8 cellular contexts compared by ENCODE assay signal in genomic region chr9:127244609-127245601, GRCh38. TPM values are rescaled to one million over a fixed set of nuclear protein-coding genes. Genes with fewer than 3 reads are reported as not detected.
A peak's percentile ranks its signal among the peaks of the same experiment; 100 is the strongest.
DNase-seq lines count a peak whose midpoint lies in the region; ATAC-seq and TF ChIP-seq lines count a peak whose summit lies in the region.

No MANE protein-coding gene starts in this region.

- peaks cover 2% of the 10 kb centered on the region for H3K79me2 ChIP-seq in smooth muscle cell (ENCODE audit: low read depth)

- H4K20me1 ChIP-seq in smooth muscle cell (ENCODE audit: low read depth), result no peaks in the 10 kb centered on the region

- ATAC-seq in GM18909 (IDR thresholded peaks at IDR 0.05; ENCODE audit: poor library complexity, unreplicated experiment), result peak; percentile 100
- ATAC-seq in HG03159 (IDR thresholded peaks at IDR 0.05; ENCODE audit: unreplicated experiment), result peak; percentile 100
- peak; percentile 99 for ATAC-seq in WTC11

- H3K27ac Mint-ChIP-seq in WTC11, result peak overlapping the region; percentile 96
- peak overlapping the region; percentile 63 to 86 (median 74) for H3K27ac Mint-ChIP-seq in immature natural killer cell

- H3K9me3 ChIP-seq in AG04450 (ENCODE audit: control insufficient read depth, insufficient read depth, low read length), result no peaks in the 10 kb centered on the region
- H3K9me3 ChIP-seq in smooth muscle cell (replicated peaks; ENCODE audit: low read depth), result no peaks in the 10 kb centered on the region

- peak overlapping the region; percentile 97 for H2AFZ ChIP-seq in smooth muscle cell (ENCODE audit: low read depth)

- H3K36me3 Mint-ChIP-seq in WTC11, result peaks cover 3% of the 10 kb centered on the region
- H3K36me3 Mint-ChIP-seq in immature natural killer cell, result peaks cover 0 to 4% (median 0%) of the 10 kb centered on the region in 3 donors

- CTCF ChIA-PET in AG04450 (lab: Charles Lee) (interaction anchor here (0.6 to 1.2 kb wide), 3 partner anchors 115 to 1992 kb away, joined by 3 to 12 read pairs (median 3); no protein-coding TSS in a partner anchor), WTC11 (lab: Charles Lee) (interaction anchor here (1.6 to 1.9 kb wide), 3 partner anchors 20 to 152 kb away, joined by 7 to 21 read pairs (median 9); partner anchors contain the start of gene SLC2A8)

- H3K4me3 ChIP-seq in AG04450 (ENCODE audit: low read depth, low read length) (peak overlapping the region; percentile 86), cardiac fibroblast (replicated peaks in 1 of 2; ENCODE audit: low read depth in 2 of 2, low read length in 2 of 2) (peak overlapping the region; percentile 63 to 71), smooth muscle cell (peak overlapping the region; percentile 69)

- WGBS in smooth muscle cell (ENCODE audit: low lambda C conversion rate), result 14% methylated on average over 52 of the region's 53 CpGs

- no peaks in the 10 kb centered on the region for H3K36me3 ChIP-seq in smooth muscle cell (ENCODE audit: low read depth)

- H3K27me3 ChIP-seq in AG04450 (ENCODE audit: control insufficient read depth, insufficient read depth, low read length) (no peaks in the 10 kb centered on the region), smooth muscle cell (ENCODE audit: low read depth) (no peaks in the 10 kb centered on the region)

- TF ChIP-seq CTCF in AG04450 (IDR thresholded peaks at IDR 0.05; ENCODE audit: low read depth, low read length) (no peak), WTC11 (IDR thresholded peaks at IDR 0.05) (no peak), cardiac fibroblast (IDR thresholded peaks at IDR 0.05; ENCODE audit: low read depth, low read length) (no peak), smooth muscle cell (IDR thresholded peaks at IDR 0.05; ENCODE audit: borderline replicate concordance, insufficient read depth, poor library complexity, severe bottlenecking) (no peak)

- H3F3A ChIP-seq in smooth muscle cell (ENCODE audit: low read depth), result no peaks in the 10 kb centered on the region

- H3K27ac ChIP-seq in AG04450 (ENCODE audit: low read depth, low read length), result no peak overlapping the region
- H3K27ac ChIP-seq in smooth muscle cell (ENCODE audit: low read depth), result no peak overlapping the region

- POLR2A ChIA-PET in AG04450 (lab: Yijun Ruan, JAX) (interaction anchor here (0.6 to 1.5 kb wide), 4 partner anchors 10 to 21 kb away, joined by 3 to 7 read pairs (median 4); no protein-coding TSS in a partner anchor), WTC11 (lab: Charles Lee) (interaction anchor here (1.0 to 1.4 kb wide), 3 partner anchors 8 to 21 kb away, joined by 3 to 15 read pairs (median 6); no protein-coding TSS in a partner anchor)

- no peaks in the 10 kb centered on the region for H3K4me1 ChIP-seq in smooth muscle cell (ENCODE audit: low read depth)

- H3K4me3 Mint-ChIP-seq in WTC11, result peak overlapping the region; percentile 87
- peak overlapping the region; percentile 85 to 92 (median 90) for H3K4me3 Mint-ChIP-seq in immature natural killer cell

- H3K9me3 Mint-ChIP-seq in WTC11 (no peaks in the 10 kb centered on the region), immature natural killer cell (no peaks in the 10 kb centered on the region)

- H3K27me3 Mint-ChIP-seq in WTC11 (ENCODE audit: low read depth) (no peaks in the 10 kb centered on the region), immature natural killer cell (ENCODE audit: low read depth in 3 of 3) (peaks cover 0 to 9% (median 1%) of the 10 kb centered on the region in 3 donors)

- H3K4me1 Mint-ChIP-seq in WTC11, result peaks cover 52% of the 10 kb centered on the region
- H3K4me1 Mint-ChIP-seq in immature natural killer cell, result peaks cover 12 to 19% of the 10 kb centered on the region in 2 donors

- DNase-seq in AG04450 (ENCODE audit: low read depth, low spot score) (peak; percentile 78), NCI-H226 (peak; percentile 95), WTC11 (ENCODE audit: low spot score) (peak; percentile 99), cardiac fibroblast (ENCODE audit: low read depth in 2 of 2) (peak; percentile 92 to 93), immature natural killer cell (peak; percentile 87 to 90 (median 87)), smooth muscle cell (lab: John Stamatoyannopoulos, UW; ENCODE audit: unreplicated experiment) (peak; percentile 75)

- H3K4me2 ChIP-seq in smooth muscle cell, result peak overlapping the region; percentile 85

- peak overlapping the region; percentile 71 for H3K9ac ChIP-seq in smooth muscle cell (ENCODE audit: low read depth)

TF ChIP-seq in WTC11, 78 proteins besides CTCF, POLR2A, EP300 and RAD21 (continues in another document):
- TF ChIP-seq E2F1 (CRISPR knock-in tag; IDR thresholded peaks at IDR 0.05) (no peak), HMGXB4 (CRISPR knock-in tag; IDR thresholded peaks at IDR 0.05) (no peak), USF1 (CRISPR knock-in tag; IDR thresholded peaks at IDR 0.05) (no peak), ZNF121 (CRISPR knock-in tag; IDR thresholded peaks at IDR 0.05) (no peak), ZSCAN18 (CRISPR knock-in tag; IDR thresholded peaks at IDR 0.05) (no peak), NR3C1 (CRISPR knock-in tag; conservative IDR thresholded peaks at IDR 0.05; ENCODE audit: low read depth) (no peak), ATF1 (CRISPR knock-in tag; IDR thresholded peaks at IDR 0.05) (no peak), ZBTB21 (CRISPR knock-in tag; IDR thresholded peaks at IDR 0.05; ENCODE audit: borderline replicate concordance) (no peak), FOXK1 (CRISPR knock-in tag; IDR thresholded peaks at IDR 0.05) (0 out of 2 replicates have a peak, but pooled peaks have one; percentile 37), MAX (CRISPR knock-in tag; IDR thresholded peaks at IDR 0.05) (peak; percentile 54; the same call in 1 of the 2 replicates), RORB (CRISPR knock-in tag; IDR thresholded peaks at IDR 0.05) (no peak), SP1 (CRISPR knock-in tag; conservative IDR thresholded peaks at IDR 0.05) (peak; percentile 89), ERG (CRISPR knock-in tag; IDR thresholded peaks at IDR 0.05) (peak; percentile 54; the same call in 1 of the 2 replicates), MXD4 (CRISPR knock-in tag; IDR thresholded peaks at IDR 0.05; ENCODE audit: borderline replicate concordance) (no peak)

RNA-seq across cellular contexts. Expression of gene GARNL3, which starts 19.7 kb away (rescaled TPM):
- 2.2 and 2.7 TPM in 2 replicates for polyA plus RNA-seq in AG04450 (2011; rRNA removed)
- polyA minus RNA-seq in AG04450 (2011; rRNA and poly(A)+ RNA removed), result 3.8 and 4.2 TPM in 2 replicates
- total RNA-seq in WTC11 (2021), result 17.8 to 22.4 TPM (median 20.3 TPM) in 3 replicates
- 1 to 10 TPM in 1 of 3 donors, under 1 TPM in 1, not detected in 1; 0.44 to 2.1 TPM for polyA plus RNA-seq in immature natural killer cell
- total RNA-seq in smooth muscle cell, result 7.8 and 18.5 TPM in 2 replicates
- polyA plus RNA-seq in smooth muscle cell, result 4.7 and 7.3 TPM in 2 replicates
